Comparison of ENCODE assay signal across 21 cellular contexts in the genomic region with DNA sequence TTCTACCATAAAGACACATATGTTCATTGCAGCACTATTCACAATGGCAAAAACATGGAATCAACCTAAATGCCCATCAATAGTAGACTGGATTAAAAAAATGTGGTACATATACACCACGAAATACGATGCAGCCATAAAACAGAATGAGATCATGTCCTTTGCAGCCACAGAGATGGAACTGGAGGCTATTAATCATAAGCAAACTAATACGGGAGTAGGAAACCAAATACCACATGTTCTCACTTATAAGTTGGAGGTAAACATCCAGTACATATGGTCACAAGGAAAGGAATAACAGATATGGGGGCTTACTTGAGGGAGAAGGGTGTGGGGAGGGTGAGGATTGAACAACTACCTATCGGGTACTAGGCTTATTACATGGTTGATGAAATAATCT. TPM values are rescaled to one million over a fixed set of nuclear protein-coding genes. Genes with fewer than 3 reads are reported as not detected.
"Had no signal": no experiment of that assay in that cellular context is flagged by ENCODE, and none has a peak within 500 bp of the region (broad histone marks: within the 10 kb centered on the region; RNA-seq: fewer than 3 reads in every experiment).

No MANE protein-coding gene starts in this region.

- H3K9me3 ChIP-seq: lower lobe of right lung, neutrophil, pancreas, tibial nerve had no signal

- H3K4me1 Mint-ChIP-seq: activated naive CD4-positive, alpha-beta T cell treated with anti-CD3 and anti-CD28 coated beads, Interleukin-2, amount 50 U/mL, for 24 hours; natural killer cell had no signal

- DNase-seq: activated CD4-positive, alpha-beta T cell treated with anti-CD3 and anti-CD28 coated beads for 1 hour; activated CD8-positive, alpha-beta memory T cell treated with anti-CD3 and anti-CD28 coated beads for 24 hours; activated CD8-positive, alpha-beta memory T cell treated with anti-CD3 and anti-CD28 coated beads, Interleukin-2, amount 50 U/mL, for 48 hours; activated gamma-delta T cell; activated T-cell treated with anti-CD3 and anti-CD28 coated beads, Interleukin-2, amount 50 U/mL, for 72 hours; effector CD4-positive, alpha-beta T cell; glutamatergic neuron; hippocampal formation; left cardiac atrium; lower lobe of right lung; natural killer cell; pancreas; stimulated activated naive CD4-positive, alpha-beta T cell; substantia nigra; WERI-Rb-1 had no signal

- H3K4me3 ChIP-seq: lower lobe of right lung, pancreas, tibial nerve had no signal

- H3K9me3 Mint-ChIP-seq: activated naive CD4-positive, alpha-beta T cell treated with anti-CD3 and anti-CD28 coated beads, Interleukin-2, amount 50 U/mL, for 24 hours; activated T-cell treated with anti-CD3 and anti-CD28 coated beads, Interleukin-2, amount 50 U/mL, for 72 hours; natural killer cell had no signal

- H3K27ac ChIP-seq: lower lobe of right lung, neutrophil, pancreas, tibial nerve, WERI-Rb-1 had no signal

- H3K36me3 Mint-ChIP-seq: activated naive CD4-positive, alpha-beta T cell treated with anti-CD3 and anti-CD28 coated beads, Interleukin-2, amount 50 U/mL, for 24 hours; natural killer cell had no signal

- H3K4me1 ChIP-seq: lower lobe of right lung, pancreas, tibial nerve had no signal

- H3K27me3 ChIP-seq: neutrophil, pancreas, tibial nerve had no signal

- H3K27ac Mint-ChIP-seq: activated naive CD4-positive, alpha-beta T cell treated with anti-CD3 and anti-CD28 coated beads, Interleukin-2, amount 50 U/mL, for 24 hours; activated T-cell treated with anti-CD3 and anti-CD28 coated beads, Interleukin-2, amount 50 U/mL, for 72 hours; natural killer cell had no signal

- H3K36me3 ChIP-seq: lower lobe of right lung, neutrophil, pancreas, tibial nerve, WERI-Rb-1 had no signal

- H3K4me3 Mint-ChIP-seq: activated naive CD4-positive, alpha-beta T cell treated with anti-CD3 and anti-CD28 coated beads, Interleukin-2, amount 50 U/mL, for 24 hours; activated T-cell treated with anti-CD3 and anti-CD28 coated beads, Interleukin-2, amount 50 U/mL, for 72 hours; natural killer cell had no signal

RNA-seq across cellular contexts. Expression of a gene that starts 7.7 kb away (rescaled TPM):
- total RNA-seq: cerebellum, natural killer cell had no signal

RNA-seq across cellular contexts. Expression of a gene that starts 49.0 kb away (rescaled TPM):
- total RNA-seq: cerebellum; left cardiac atrium; lower lobe of right lung; pancreas; sciatic nerve; T-helper 2 cell treated with Interferon-gamma antibody and Interleukin-4, amounts not matched to agents 100 ng/mL and 5 ng/mL, for 36 hours had no signal
- polyA plus RNA-seq: pancreas had no signal
